ENCODE assay signal across 1 cellular context in the genomic region with DNA sequence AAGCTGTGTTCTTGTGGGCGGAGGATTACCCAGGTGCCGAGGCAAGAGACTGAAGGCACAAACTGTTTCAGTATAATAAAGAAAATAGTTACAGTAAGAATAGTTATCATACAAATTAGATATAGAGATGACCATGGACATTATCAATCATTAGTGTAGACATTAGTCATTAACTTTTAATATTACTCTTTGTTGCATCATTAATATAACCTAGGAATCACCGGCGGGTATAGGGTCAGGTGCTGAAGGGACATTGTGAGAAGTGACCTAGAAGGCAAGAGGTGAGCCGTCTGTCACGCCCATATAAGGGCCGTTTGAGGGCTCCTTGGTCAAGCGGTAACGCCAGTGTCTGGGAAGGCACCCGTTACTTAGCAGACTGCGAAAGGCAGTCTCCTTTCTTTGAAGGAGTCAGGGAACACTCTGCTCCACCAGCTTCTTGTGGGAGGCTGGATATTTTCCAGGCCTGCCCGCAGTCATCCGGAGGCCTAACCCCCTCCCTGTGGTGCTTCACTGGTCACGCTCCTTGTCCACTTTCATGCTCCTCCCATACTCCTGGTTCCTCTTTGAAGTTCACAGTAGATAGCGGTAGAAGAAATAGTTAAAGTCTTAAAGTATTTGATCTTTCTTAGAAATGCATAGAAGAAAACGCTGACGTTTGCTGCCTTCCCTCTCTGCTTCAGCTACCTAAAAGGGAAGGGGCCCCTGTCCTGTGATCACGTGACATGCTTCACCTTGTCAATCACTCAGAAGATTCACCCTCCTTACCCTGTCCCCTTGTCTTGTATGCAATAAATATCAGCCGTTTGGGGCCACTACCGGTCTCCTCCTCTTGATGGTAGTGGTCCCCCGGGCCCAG.
A peak's percentile ranks its signal among the peaks of the same experiment; 100 is the strongest.
TF ChIP-seq lines count a peak whose summit lies in the region.

No MANE protein-coding gene starts in this region.

TF ChIP-seq in liver, 16 proteins besides CTCF, POLR2A, EP300 and RAD21:
- peak; percentile 17 to 34 for TF ChIP-seq RXRA (IDR thresholded peaks at IDR 0.05)
